In the genomic region with DNA sequence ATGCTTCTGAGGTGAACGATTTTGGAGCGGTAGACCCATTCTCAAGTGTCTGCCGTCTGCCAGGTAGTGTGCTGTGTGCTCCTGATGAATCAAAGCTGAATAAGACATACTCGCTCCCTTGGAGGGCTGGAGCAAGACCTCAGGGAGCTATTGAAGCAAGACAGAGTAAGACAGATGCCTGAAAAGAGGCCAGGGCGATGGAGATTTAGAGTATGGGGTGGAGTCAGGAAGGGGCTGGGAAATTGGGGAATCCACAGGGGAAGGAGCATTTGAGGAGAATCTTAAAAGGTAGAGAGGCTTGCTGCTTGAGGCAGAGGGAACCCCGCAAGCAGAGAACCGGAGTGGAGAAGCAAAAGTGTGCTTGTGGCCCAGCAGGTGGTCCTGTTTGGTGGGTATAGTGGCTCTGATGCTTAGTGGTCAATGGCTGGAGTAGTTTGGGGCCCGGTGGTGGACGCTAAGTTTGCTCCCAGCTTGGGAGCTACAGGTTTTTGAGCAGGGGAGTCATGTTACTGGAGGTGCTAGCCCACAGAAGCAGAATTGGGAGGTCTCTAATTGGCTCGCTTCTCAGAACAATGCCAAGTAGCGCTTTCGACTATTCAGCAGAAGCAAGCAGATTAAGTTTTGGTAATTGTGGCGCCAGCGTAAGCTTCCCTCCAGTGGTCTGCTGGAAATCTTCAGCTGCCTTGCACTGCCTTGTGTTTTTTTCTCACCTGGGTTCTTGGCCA, we compare ENCODE assay signal across 8 cellular contexts. TPM values are rescaled to one million over a fixed set of nuclear protein-coding genes. Genes with fewer than 3 reads are reported as not detected.
DNase-seq lines count a peak whose midpoint lies in the region; ATAC-seq, FAIRE-seq and TF ChIP-seq lines count a peak whose summit lies in the region.

No MANE protein-coding gene starts in this region.

- H3K27ac ChIP-seq in ascending aorta (peak overlapping the region; percentile 56 to 63), vagina (peak overlapping the region; percentile 79)

- H3K4me3 Mint-ChIP-seq in IgD-negative memory B cell = peak overlapping the region; percentile 88 to 97 (median 93)
- peak overlapping the region; percentile 90 for H3K4me3 Mint-ChIP-seq in memory B cell

- TF ChIP-seq CTCF in D721Med (IDR thresholded peaks at IDR 0.05; ENCODE audit: insufficient read depth, missing control alignments) = peak; percentile 9
- no peak for TF ChIP-seq CTCF in ascending aorta (IDR thresholded peaks at IDR 0.05)
- no peak for TF ChIP-seq CTCF in vagina (IDR thresholded peaks at IDR 0.05)

- peaks cover 0 to 2% of the 10 kb centered on the region in 2 donors for H3K36me3 ChIP-seq in ascending aorta
- no peaks in the 10 kb centered on the region for H3K36me3 ChIP-seq in vagina

- no peak for ATAC-seq in memory B cell (ENCODE audit: low read depth)
- ATAC-seq in HG02610 (IDR thresholded peaks at IDR 0.05; ENCODE audit: unreplicated experiment) = no peak
- no peak for ATAC-seq in activated CD4-positive, CD25-positive, alpha-beta regulatory T cell treated with anti-CD3 and anti-CD28 coated beads, Interleukin-2, amount 50 U/mL, for 24 hours

- H3K9me3 Mint-ChIP-seq in IgD-negative memory B cell (no peaks in the 10 kb centered on the region), memory B cell (no peaks in the 10 kb centered on the region)

- H3K27ac Mint-ChIP-seq in IgD-negative memory B cell (peak overlapping the region; percentile 50 to 89 (median 68)), memory B cell (peak overlapping the region; percentile 75)

- H3K9me3 ChIP-seq in ascending aorta = no peaks in the 10 kb centered on the region
- H3K9me3 ChIP-seq in vagina = no peaks in the 10 kb centered on the region

- H3K4me1 Mint-ChIP-seq in IgD-negative memory B cell (peaks cover 37 to 57% (median 52%) of the 10 kb centered on the region in 3 donors), memory B cell (peaks cover 54% of the 10 kb centered on the region)

- DNase-seq in D721Med (ENCODE audit: insufficient read length, low spot score) (no peak), ascending aorta (ENCODE audit: low spot score in 2 of 2) (no peak), memory B cell (ENCODE audit: low spot score in 2 of 2) (no peak), vagina (ENCODE audit: extremely low spot score in 2 of 2) (no peak), dedifferentiated amniotic fluid mesenchymal stem cell (ENCODE audit: extremely low spot score) (no peak)

- TF ChIP-seq POLR2A in vagina (IDR thresholded peaks at IDR 0.05) = no peak

- H3K36me3 Mint-ChIP-seq in IgD-negative memory B cell = peaks cover 5% of the 10 kb centered on the region
- peaks cover 4% of the 10 kb centered on the region for H3K36me3 Mint-ChIP-seq in memory B cell

- no peaks in the 10 kb centered on the region for H3K27me3 ChIP-seq in ascending aorta
- no peaks in the 10 kb centered on the region for H3K27me3 ChIP-seq in vagina

- FAIRE-seq in D721Med (lab: Jason Lieb, UNC) = no peak

- H3K4me3 ChIP-seq in ascending aorta (peak overlapping the region; percentile 64 to 94), vagina (peak overlapping the region; percentile 67 to 95)

- no peaks in the 10 kb centered on the region for H3K27me3 Mint-ChIP-seq in IgD-negative memory B cell
- H3K27me3 Mint-ChIP-seq in memory B cell = no peaks in the 10 kb centered on the region

- intact Hi-C loops in ascending aorta (cut with DNase I) = loop anchor here (5.0 kb wide), 4 partner anchors 40 to 350 kb away; partner anchors contain the start of gene ANKRD36
- intact Hi-C loops in vagina (cut with DNase I) = loop anchor here (5.0 to 10.0 kb wide), 3 partner anchors 55 to 225 kb away; partner anchors contain the start of genes ARID5A, CNNM3 and KANSL3

- H3K4me1 ChIP-seq in ascending aorta (peaks cover 10 to 20% of the 10 kb centered on the region in 2 donors), vagina (peaks cover 57% of the 10 kb centered on the region)

RNA-seq across cellular contexts. Expression of gene CNNM4, which starts 2.0 kb away (rescaled TPM):
- 7.9 TPM for polyA plus RNA-seq in IgD-negative memory B cell
- total RNA-seq in ascending aorta (2.7 TPM), vagina (8.3 TPM)

RNA-seq across cellular contexts. Expression of gene LMAN2L, which starts 22.8 kb away (rescaled TPM):
- polyA plus RNA-seq in IgD-negative memory B cell = 19.1 TPM
- total RNA-seq in ascending aorta = 9.5 TPM
- total RNA-seq in vagina = 13.0 TPM

RNA-seq across cellular contexts. Expression of gene CNNM3, which starts 53.4 kb away (rescaled TPM):
- polyA plus RNA-seq in IgD-negative memory B cell = 3.5 TPM
- 24.5 TPM for total RNA-seq in ascending aorta
- total RNA-seq in vagina = 16.5 TPM
